ENCODE assay signal across 1 cellular context in genomic region chr11:69563946-69564780, GRCh38.
TF ChIP-seq lines count a peak whose summit lies in the region.

No MANE protein-coding gene starts in this region.

TF ChIP-seq in HepG2, 621 proteins besides CTCF, POLR2A, EP300 and RAD21 (continued from another document):
- TF ChIP-seq ZFX (CRISPR knock-in tag; IDR thresholded peaks at IDR 0.05; ENCODE audit: low read depth) = no peak
